In genomic region chr4:138494931-138495330, GRCh38 we compare ENCODE assay signal across 9 cellular contexts.
DNase-seq lines count a peak whose midpoint lies in the region; ATAC-seq and TF ChIP-seq lines count a peak whose summit lies in the region.
"Had no signal": no experiment of that assay in that cellular context is flagged by ENCODE, and none has a peak within 500 bp of the region (broad histone marks: within the 10 kb centered on the region; RNA-seq: fewer than 3 reads in every experiment).

No MANE protein-coding gene starts in this region.

- H3K9me3 ChIP-seq in smooth muscle cell (replicated peaks; ENCODE audit: low read depth): no peaks in the 10 kb centered on the region

- ATAC-seq in HG02885 (IDR thresholded peaks at IDR 0.05; ENCODE audit: poor library complexity, unreplicated experiment) (peak; percentile 69), SK-N-SH treated with all-trans-retinoic acid at 6 μM for 48 hours (peak; percentile 97)

- H3K9ac ChIP-seq in smooth muscle cell (ENCODE audit: low read depth): no peak overlapping the region

- H3K27me3 ChIP-seq in GM06990 (replicated peaks; ENCODE audit: control insufficient read depth, insufficient read depth, low read length): no peaks in the 10 kb centered on the region
- H3K27me3 ChIP-seq in smooth muscle cell (ENCODE audit: low read depth): no peaks in the 10 kb centered on the region

- H3K36me3 ChIP-seq in GM06990 (ENCODE audit: control insufficient read depth, insufficient read depth, low read length) (no peaks in the 10 kb centered on the region), smooth muscle cell (ENCODE audit: low read depth) (no peaks in the 10 kb centered on the region)

- H4K20me1 ChIP-seq in smooth muscle cell (ENCODE audit: low read depth): no peaks in the 10 kb centered on the region

- TF ChIP-seq CTCF in GM06990 (IDR thresholded peaks at IDR 0.05; ENCODE audit: insufficient read depth, low read length, poor library complexity, severe bottlenecking) (peak; percentile 13), smooth muscle cell (IDR thresholded peaks at IDR 0.05; ENCODE audit: borderline replicate concordance, insufficient read depth, poor library complexity, severe bottlenecking) (no peak)

- H3K4me2 ChIP-seq in smooth muscle cell: no peak overlapping the region

- H3K4me3 ChIP-seq in GM06990 (replicated peaks; ENCODE audit: low read depth, low read length) (no peak overlapping the region), smooth muscle cell (no peak overlapping the region)

- no peaks in the 10 kb centered on the region for H3K79me2 ChIP-seq in smooth muscle cell (ENCODE audit: low read depth)

- 61% methylated on average over 4 of the region's 4 CpGs for WGBS in smooth muscle cell (ENCODE audit: low lambda C conversion rate)

- DNase-seq in GM06990 (ENCODE audit: extremely low read depth, insufficient read length) (no peak), islet precursor cell (peak; percentile 57), smooth muscle cell (lab: John Stamatoyannopoulos, UW; ENCODE audit: unreplicated experiment) (no peak), NCI-H2227 treated with DMSO at 0.1 percent for 48 hours (lab: John Stamatoyannopoulos, UW) (no peak)
- DNase-seq in activated CD4-positive, alpha-beta T cell treated with anti-CD3 and anti-CD28 coated beads for 48 hours: no peak
- DNase-seq in activated naive CD4-positive, alpha-beta T cell treated with Interleukin-2 at 50 U/mL for 16 hours: no peak
- DNase-seq: NCI-H2029 had no signal

- H3K4me1 ChIP-seq in smooth muscle cell (ENCODE audit: low read depth): no peaks in the 10 kb centered on the region

- no peaks in the 10 kb centered on the region for H3F3A ChIP-seq in smooth muscle cell (ENCODE audit: low read depth)

- H3K27ac ChIP-seq in smooth muscle cell (ENCODE audit: low read depth): no peak overlapping the region

- H2AFZ ChIP-seq in smooth muscle cell (ENCODE audit: low read depth): no peak overlapping the region

TF ChIP-seq in SK-N-SH treated with all-trans-retinoic acid at 6 μM for 48 hours, 23 proteins besides CTCF, POLR2A, EP300 and RAD21:
- no peak for TF ChIP-seq RARB (CRISPR knock-in tag; IDR thresholded peaks at IDR 0.05)
- no peak for TF ChIP-seq BACH2 (CRISPR knock-in tag; IDR thresholded peaks at IDR 0.05; ENCODE audit: borderline replicate concordance)
- no peak for TF ChIP-seq ESRRG (CRISPR knock-in tag; IDR thresholded peaks at IDR 0.05)
- TF ChIP-seq ISL1 (CRISPR knock-in tag; IDR thresholded peaks at IDR 0.05): no peak
- TF ChIP-seq CREB5 (CRISPR knock-in tag; IDR thresholded peaks at IDR 0.05; ENCODE audit: low read depth): no peak
- no peak for TF ChIP-seq TSHZ2 (CRISPR knock-in tag; IDR thresholded peaks at IDR 0.05)
- no peak for TF ChIP-seq ZNF8 (CRISPR knock-in tag; IDR thresholded peaks at IDR 0.05)
